8 cellular contexts compared by ENCODE assay signal in genomic region chr22:43923191-43923590, GRCh38. TPM values are rescaled to one million over a fixed set of nuclear protein-coding genes. Genes with fewer than 3 reads are reported as not detected.
DNase-seq lines count a peak whose midpoint lies in the region; ATAC-seq and TF ChIP-seq lines count a peak whose summit lies in the region.

No MANE protein-coding gene starts in this region.

- H3K36me3 Mint-ChIP-seq in activated CD4-positive, alpha-beta T cell treated with anti-CD3 and anti-CD28 coated beads for 36 hours (ENCODE audit: low read depth): no peaks in the 10 kb centered on the region

- peak; percentile 47 for ATAC-seq in activated CD4-positive, alpha-beta T cell treated with anti-CD3 and anti-CD28 coated beads for 36 hours
- no peak for ATAC-seq in HG02763 (IDR thresholded peaks at IDR 0.05; ENCODE audit: unreplicated experiment)
- no peak for ATAC-seq in HG03139 (IDR thresholded peaks at IDR 0.05; ENCODE audit: unreplicated experiment)

- DNase-seq in activated CD4-positive, alpha-beta T cell treated with anti-CD3 and anti-CD28 coated beads for 36 hours: peak; percentile 17
- DNase-seq in activated CD4-positive, alpha-beta T cell treated with anti-CD3 and anti-CD28 coated beads for 4 hours: no peak
- DNase-seq in SK-MEL-5 (ENCODE audit: low read depth, low spot score): peak; percentile 26
- no peak for DNase-seq in epithelial cell of proximal tubule (ENCODE audit: low read depth)
- peak; percentile 28 for DNase-seq in renal cortical epithelial cell (ENCODE audit: low read depth)
- no peak for DNase-seq in globus pallidus (ENCODE audit: low spot score)

- H3K4me3 Mint-ChIP-seq in activated CD4-positive, alpha-beta T cell treated with anti-CD3 and anti-CD28 coated beads for 36 hours: peak overlapping the region; percentile 59

- POLR2A ChIA-PET in activated CD4-positive, alpha-beta T cell treated with anti-CD3 and anti-CD28 coated beads for 36 hours (lab: Charles Lee): no interaction called here

- peaks cover 4% of the 10 kb centered on the region for H3K4me1 Mint-ChIP-seq in activated CD4-positive, alpha-beta T cell treated with anti-CD3 and anti-CD28 coated beads for 36 hours

- CTCF ChIA-PET in activated CD4-positive, alpha-beta T cell treated with anti-CD3 and anti-CD28 coated beads for 36 hours (lab: Charles Lee): interaction anchor here (0.7 kb wide), 1 partner anchor 38 kb away, joined by 3 read pairs; no protein-coding TSS in a partner anchor

- peak overlapping the region; percentile 57 for H3K4me3 ChIP-seq in epithelial cell of proximal tubule (ENCODE audit: low read depth, low read length)

- peaks cover 18% of the 10 kb centered on the region for H3K27me3 Mint-ChIP-seq in activated CD4-positive, alpha-beta T cell treated with anti-CD3 and anti-CD28 coated beads for 36 hours

- intact Hi-C loops in activated CD4-positive, alpha-beta T cell treated with anti-CD3 and anti-CD28 coated beads for 36 hours (cut with DNase I, micrococcal nuclease): loop anchor here in 1 of 2 experiments (1.0 kb wide), 2 partner anchors 32 to 111 kb away; partner anchors contain the start of genes EFCAB6 and SAMM50

- TF ChIP-seq CTCF in epithelial cell of proximal tubule (conservative IDR thresholded peaks at IDR 0.05; ENCODE audit: low read depth, low read length): no peak

- in situ Hi-C loops in SK-MEL-5 (cut with HindIII; ENCODE audit: low pct_unique_long_range_greater_than_20kb, low sequenced_read_pairs): no loop called here

- no peaks in the 10 kb centered on the region for H3K9me3 Mint-ChIP-seq in activated CD4-positive, alpha-beta T cell treated with anti-CD3 and anti-CD28 coated beads for 36 hours (ENCODE audit: low read depth)

- peak overlapping the region; percentile 51 for H3K27ac Mint-ChIP-seq in activated CD4-positive, alpha-beta T cell treated with anti-CD3 and anti-CD28 coated beads for 36 hours

RNA-seq across cellular contexts. Expression of gene PNPLA3, which starts 0.4 kb away (rescaled TPM):
- under 1 TPM; 0.54 to 0.55 TPM for total RNA-seq in activated CD4-positive, alpha-beta T cell treated with anti-CD3 and anti-CD28 coated beads for 36 hours
- total RNA-seq in SK-MEL-5 (2014; rRNA removed; shearing (Covaris generic)): 11.1 and 12.5 TPM in 2 replicates
- polyA plus RNA-seq in SK-MEL-5 (2015; cell fraction: cytosol; rRNA removed): 12.0 and 20.3 TPM in 2 replicates
- 62.4 and 98.6 TPM in 2 replicates for polyA plus RNA-seq in SK-MEL-5 (2015; cell fraction: nucleus; rRNA removed)
- total RNA-seq in epithelial cell of proximal tubule (7.6 and 12.4 TPM in 2 replicates), renal cortical epithelial cell (0.80 and 3.0 TPM in 2 replicates)

RNA-seq across cellular contexts. Expression of gene PNPLA5, which starts 31.4 kb away (rescaled TPM):
- not detected for total RNA-seq in activated CD4-positive, alpha-beta T cell treated with anti-CD3 and anti-CD28 coated beads for 36 hours
- not detected in 2 replicates for total RNA-seq in SK-MEL-5 (2014; rRNA removed; shearing (Covaris generic))
- polyA plus RNA-seq in SK-MEL-5 (2015; cell fraction: cytosol; rRNA removed): not detected in 2 replicates
- polyA plus RNA-seq in SK-MEL-5 (2015; cell fraction: nucleus; rRNA removed): not detected in 2 replicates
- total RNA-seq in epithelial cell of proximal tubule: not detected in 2 replicates
- total RNA-seq in renal cortical epithelial cell: not detected in 2 replicates

RNA-seq across cellular contexts. Expression of gene SAMM50, which starts 32.1 kb away (rescaled TPM):
- 10 to 100 TPM; 35.2 to 43.8 TPM for total RNA-seq in activated CD4-positive, alpha-beta T cell treated with anti-CD3 and anti-CD28 coated beads for 36 hours
- total RNA-seq in SK-MEL-5 (2014; rRNA removed; shearing (Covaris generic)): 94.8 and 103 TPM in 2 replicates
- polyA plus RNA-seq in SK-MEL-5 (2015; cell fraction: cytosol; rRNA removed): 117 and 122 TPM in 2 replicates
- 88.2 and 98.0 TPM in 2 replicates for polyA plus RNA-seq in SK-MEL-5 (2015; cell fraction: nucleus; rRNA removed)
- total RNA-seq in epithelial cell of proximal tubule (40.8 and 51.7 TPM in 2 replicates), renal cortical epithelial cell (35.1 and 57.6 TPM in 2 replicates)

Comparison
In these comparisons a context has a peak if more than half of its experiments do, and no peak if none do; other contexts are left out.
1. DNase-seq: peak in activated CD4-positive, alpha-beta T cell treated with anti-CD3 and anti-CD28 coated beads for 36 hours (single experiment), SK-MEL-5 (single experiment) and renal cortical epithelial cell (single experiment); none in activated CD4-positive, alpha-beta T cell treated with anti-CD3 and anti-CD28 coated beads for 4 hours (0 of 2), epithelial cell of proximal tubule (single experiment) and globus pallidus (single experiment).